ENCODE assay signal across 12 cellular contexts in genomic region chr9:137227853-137228514, GRCh38. TPM values are rescaled to one million over a fixed set of nuclear protein-coding genes. Genes with fewer than 3 reads are reported as not detected.
DNase-seq lines count a peak whose midpoint lies in the region; ATAC-seq and TF ChIP-seq lines count a peak whose summit lies in the region.
"Had no signal": no experiment of that assay in that cellular context is flagged by ENCODE, and none has a peak within 500 bp of the region (broad histone marks: within the 10 kb centered on the region; RNA-seq: fewer than 3 reads in every experiment).

No MANE protein-coding gene starts in this region.

- no peaks in the 10 kb centered on the region for H3K9me3 ChIP-seq in OCI-LY3 (ENCODE audit: insufficient read depth, low read length)
- H3K9me3 ChIP-seq: heart right ventricle had no signal

- H2AFZ ChIP-seq in OCI-LY3 (ENCODE audit: low read depth, low read length) = no peak overlapping the region

- peaks cover 12% of the 10 kb centered on the region for H3K4me1 ChIP-seq in OCI-LY3 (ENCODE audit: low read length)

- H4K20me1 ChIP-seq in OCI-LY3 (ENCODE audit: insufficient read depth, low read length) = no peaks in the 10 kb centered on the region

- H3K4me1 Mint-ChIP-seq in activated CD8-positive, alpha-beta T cell treated with anti-CD3 and anti-CD28 coated beads, Interleukin-2, amount 10 ng/mL, durations not matched to agents 7 days and 5 days (ENCODE audit: low read depth) = peaks cover 15% of the 10 kb centered on the region
- peaks cover 8% of the 10 kb centered on the region for H3K4me1 Mint-ChIP-seq in activated CD8-positive, alpha-beta T cell treated with anti-CD3 and anti-CD28 coated beads for 36 hours (ENCODE audit: low read depth)
- H3K4me1 Mint-ChIP-seq in stimulated activated effector memory CD8-positive, alpha-beta T cell treated with anti-CD3 and anti-CD28 coated beads, Interleukin-12 subunit alpha, Interleukin-12 subunit beta, amount 100 ng/mL, for 72 hours = peaks cover 9% of the 10 kb centered on the region

- intact Hi-C loops in activated CD8-positive, alpha-beta T cell treated with anti-CD3 and anti-CD28 coated beads for 36 hours (cut with micrococcal nuclease) = loop anchor here (5.0 kb wide), 1 partner anchor 106 kb away; no protein-coding TSS in a partner anchor

- no peak for TF ChIP-seq CTCF in activated CD8-positive, alpha-beta T cell treated with anti-CD3 and anti-CD28 coated beads for 36 hours (IDR thresholded peaks at IDR 0.05)
- TF ChIP-seq CTCF in OCI-LY3 (IDR thresholded peaks at IDR 0.05; ENCODE audit: low read depth, low read length) = 0 out of 2 replicates have a peak, but pooled peaks have one; percentile 2

- DNase-seq in activated CD8-positive, alpha-beta T cell treated with anti-CD3 and anti-CD28 coated beads, Interleukin-2, amount 10 ng/mL, durations not matched to agents 7 days and 5 days = no peak
- DNase-seq in activated CD8-positive, alpha-beta T cell treated with anti-CD3 and anti-CD28 coated beads for 36 hours = no peak
- DNase-seq in epithelial cell of prostate (ENCODE audit: low read depth, low spot score) (no peak), NK-92 (lab: John Stamatoyannopoulos, UW; ENCODE audit: unreplicated experiment) (no peak)
- DNase-seq in stimulated activated effector memory CD8-positive, alpha-beta T cell treated with anti-CD3 and anti-CD28 coated beads, Interleukin-12 subunit alpha, Interleukin-12 subunit beta, amount 100 ng/mL, for 72 hours (ENCODE audit: low spot score in 2 of 2) = no peak
- DNase-seq in activated CD8-positive, alpha-beta memory T cell treated with anti-CD3 and anti-CD28 coated beads for 24 hours = no peak

- POLR2A ChIA-PET in activated CD8-positive, alpha-beta T cell treated with anti-CD3 and anti-CD28 coated beads, Interleukin-2, amount 10 ng/mL, durations not matched to agents 7 days and 5 days (lab: Charles Lee) = interaction anchor here (1.0 to 1.4 kb wide), 3 partner anchors 13 to 110 kb away, joined by 3 to 9 read pairs (median 4); partner anchors contain the start of gene TUBB4B
- POLR2A ChIA-PET in activated CD8-positive, alpha-beta T cell treated with anti-CD3 and anti-CD28 coated beads for 36 hours (lab: Charles Lee) = interaction anchor here (1.2 to 1.9 kb wide), 2 partner anchors 11 to 113 kb away, joined by 3 to 4 read pairs; no protein-coding TSS in a partner anchor

- H3K9ac ChIP-seq in OCI-LY3 (ENCODE audit: low read length) = no peak overlapping the region

- no peaks in the 10 kb centered on the region for H3K27me3 Mint-ChIP-seq in activated CD8-positive, alpha-beta T cell treated with anti-CD3 and anti-CD28 coated beads, Interleukin-2, amount 10 ng/mL, durations not matched to agents 7 days and 5 days (ENCODE audit: low read depth)
- peaks cover 3% of the 10 kb centered on the region for H3K27me3 Mint-ChIP-seq in activated CD8-positive, alpha-beta T cell treated with anti-CD3 and anti-CD28 coated beads for 36 hours

- CTCF ChIA-PET in activated CD8-positive, alpha-beta T cell treated with anti-CD3 and anti-CD28 coated beads, Interleukin-2, amount 10 ng/mL, durations not matched to agents 7 days and 5 days (lab: Charles Lee) = interaction anchor here (0.6 to 6.7 kb wide), 12 partner anchors 9 to 437 kb away, joined by 3 to 73 read pairs (median 6); partner anchors contain the start of genes ANAPC2, SSNA1, TMEM141 and TUBB4B
- CTCF ChIA-PET in activated CD8-positive, alpha-beta T cell treated with anti-CD3 and anti-CD28 coated beads for 36 hours (lab: Charles Lee) = interaction anchor here (0.6 to 8.9 kb wide), 17 partner anchors 8 to 198 kb away, joined by 3 to 58 read pairs (median 5); partner anchors contain the start of genes ANAPC2, NPDC1, SSNA1 and TUBB4B

- H3K4me3 ChIP-seq in OCI-LY3 (ENCODE audit: low read length) = no peak overlapping the region
- H3K4me3 ChIP-seq: heart right ventricle had no signal

- no peaks in the 10 kb centered on the region for H3K79me2 ChIP-seq in OCI-LY3 (ENCODE audit: low read length)

- no peak overlapping the region for H3K27ac ChIP-seq in OCI-LY3 (ENCODE audit: low read length)
- peak overlapping the region; percentile 94 for H3K27ac ChIP-seq in epithelial cell of prostate
- H3K27ac ChIP-seq: heart right ventricle had no signal

- H3K9me3 Mint-ChIP-seq in activated CD8-positive, alpha-beta T cell treated with anti-CD3 and anti-CD28 coated beads, Interleukin-2, amount 10 ng/mL, durations not matched to agents 7 days and 5 days (ENCODE audit: insufficient read depth) = no peaks in the 10 kb centered on the region
- H3K9me3 Mint-ChIP-seq in activated CD8-positive, alpha-beta T cell treated with anti-CD3 and anti-CD28 coated beads for 36 hours = no peaks in the 10 kb centered on the region
- no peaks in the 10 kb centered on the region for H3K9me3 Mint-ChIP-seq in stimulated activated effector memory CD8-positive, alpha-beta T cell treated with anti-CD3 and anti-CD28 coated beads, Interleukin-12 subunit alpha, Interleukin-12 subunit beta, amount 100 ng/mL, for 72 hours

- H3K27ac Mint-ChIP-seq in activated CD8-positive, alpha-beta T cell treated with anti-CD3 and anti-CD28 coated beads, Interleukin-2, amount 10 ng/mL, durations not matched to agents 7 days and 5 days = peak overlapping the region; percentile 54
- H3K27ac Mint-ChIP-seq in activated CD8-positive, alpha-beta T cell treated with anti-CD3 and anti-CD28 coated beads for 36 hours = no peak overlapping the region
- peak overlapping the region; percentile 27 for H3K27ac Mint-ChIP-seq in stimulated activated effector memory CD8-positive, alpha-beta T cell treated with anti-CD3 and anti-CD28 coated beads, Interleukin-12 subunit alpha, Interleukin-12 subunit beta, amount 100 ng/mL, for 72 hours

- H3K4me3 Mint-ChIP-seq in activated CD8-positive, alpha-beta T cell treated with anti-CD3 and anti-CD28 coated beads, Interleukin-2, amount 10 ng/mL, durations not matched to agents 7 days and 5 days = no peak overlapping the region
- no peak overlapping the region for H3K4me3 Mint-ChIP-seq in activated CD8-positive, alpha-beta T cell treated with anti-CD3 and anti-CD28 coated beads for 36 hours
- H3K4me3 Mint-ChIP-seq in stimulated activated effector memory CD8-positive, alpha-beta T cell treated with anti-CD3 and anti-CD28 coated beads, Interleukin-12 subunit alpha, Interleukin-12 subunit beta, amount 100 ng/mL, for 72 hours = no peak overlapping the region

- no peaks in the 10 kb centered on the region for H3K36me3 Mint-ChIP-seq in activated CD8-positive, alpha-beta T cell treated with anti-CD3 and anti-CD28 coated beads, Interleukin-2, amount 10 ng/mL, durations not matched to agents 7 days and 5 days (ENCODE audit: low read depth)
- H3K36me3 Mint-ChIP-seq in activated CD8-positive, alpha-beta T cell treated with anti-CD3 and anti-CD28 coated beads for 36 hours (ENCODE audit: low read depth) = no peaks in the 10 kb centered on the region
- peaks cover 7% of the 10 kb centered on the region for H3K36me3 Mint-ChIP-seq in stimulated activated effector memory CD8-positive, alpha-beta T cell treated with anti-CD3 and anti-CD28 coated beads, Interleukin-12 subunit alpha, Interleukin-12 subunit beta, amount 100 ng/mL, for 72 hours

- no peaks in the 10 kb centered on the region for H3K36me3 ChIP-seq in OCI-LY3 (replicated peaks; ENCODE audit: low read depth, low read length)
- H3K36me3 ChIP-seq: heart right ventricle had no signal

- H3K4me2 ChIP-seq in OCI-LY3 (ENCODE audit: low read length) = peak overlapping the region; percentile 29

- no peak for ATAC-seq in activated CD8-positive, alpha-beta T cell treated with anti-CD3 and anti-CD28 coated beads, Interleukin-2, amount 10 ng/mL, durations not matched to agents 7 days and 5 days
- no peak for ATAC-seq in activated CD8-positive, alpha-beta T cell treated with anti-CD3 and anti-CD28 coated beads for 36 hours
- ATAC-seq in stimulated activated effector memory CD8-positive, alpha-beta T cell treated with anti-CD3 and anti-CD28 coated beads, Interleukin-12 subunit alpha, Interleukin-12 subunit beta, amount 100 ng/mL, for 72 hours = no peak
- ATAC-seq in GM18519 (IDR thresholded peaks at IDR 0.05; ENCODE audit: low FRiP score, unreplicated experiment) = no peak

- H3K27me3 ChIP-seq in OCI-LY3 (ENCODE audit: low read depth, low read length) = no peaks in the 10 kb centered on the region

RNA-seq across cellular contexts. Expression of gene RNF224, which starts 0.7 kb away (rescaled TPM):
- not detected for total RNA-seq in activated CD8-positive, alpha-beta T cell treated with anti-CD3 and anti-CD28 coated beads, Interleukin-2, amount 10 ng/mL, durations not matched to agents 7 days and 5 days
- total RNA-seq in activated CD8-positive, alpha-beta T cell treated with anti-CD3 and anti-CD28 coated beads for 36 hours = not detected
- total RNA-seq: cardiac septum, mesenteric fat pad, urinary bladder had no signal

RNA-seq across cellular contexts. Expression of gene SLC34A3, which starts 2.7 kb away (rescaled TPM):
- not detected for total RNA-seq in activated CD8-positive, alpha-beta T cell treated with anti-CD3 and anti-CD28 coated beads, Interleukin-2, amount 10 ng/mL, durations not matched to agents 7 days and 5 days
- total RNA-seq in activated CD8-positive, alpha-beta T cell treated with anti-CD3 and anti-CD28 coated beads for 36 hours = not detected
- total RNA-seq: cardiac septum, heart right ventricle, mesenteric fat pad, urinary bladder had no signal

RNA-seq across cellular contexts. Expression of gene CYSRT1, which starts 3.0 kb away (rescaled TPM):
- under 1 TPM; 0.42 to 0.50 TPM for total RNA-seq in activated CD8-positive, alpha-beta T cell treated with anti-CD3 and anti-CD28 coated beads, Interleukin-2, amount 10 ng/mL, durations not matched to agents 7 days and 5 days
- under 1 TPM in 1 of 2 experiments, not detected in 1; 0.34 TPM for total RNA-seq in activated CD8-positive, alpha-beta T cell treated with anti-CD3 and anti-CD28 coated beads for 36 hours
- total RNA-seq: cardiac septum had no signal

RNA-seq across cellular contexts. Expression of gene RNF208, which starts 5.9 kb away (rescaled TPM):
- 1 to 10 TPM; 3.6 to 4.5 TPM for total RNA-seq in activated CD8-positive, alpha-beta T cell treated with anti-CD3 and anti-CD28 coated beads, Interleukin-2, amount 10 ng/mL, durations not matched to agents 7 days and 5 days
- 10 to 100 TPM in 1 of 2 experiments, 1 to 10 TPM in 1; 8.0 to 10.4 TPM for total RNA-seq in activated CD8-positive, alpha-beta T cell treated with anti-CD3 and anti-CD28 coated beads for 36 hours
- total RNA-seq: urinary bladder had no signal

RNA-seq across cellular contexts. Expression of gene TUBB4B, which starts 13.1 kb away (rescaled TPM):
- 100 to 1,000 TPM; 417 to 432 TPM for total RNA-seq in activated CD8-positive, alpha-beta T cell treated with anti-CD3 and anti-CD28 coated beads, Interleukin-2, amount 10 ng/mL, durations not matched to agents 7 days and 5 days
- total RNA-seq in activated CD8-positive, alpha-beta T cell treated with anti-CD3 and anti-CD28 coated beads for 36 hours = 100 to 1,000 TPM; 228 to 230 TPM
